ENCODE assay signal across 7 cellular contexts in the genomic region with DNA sequence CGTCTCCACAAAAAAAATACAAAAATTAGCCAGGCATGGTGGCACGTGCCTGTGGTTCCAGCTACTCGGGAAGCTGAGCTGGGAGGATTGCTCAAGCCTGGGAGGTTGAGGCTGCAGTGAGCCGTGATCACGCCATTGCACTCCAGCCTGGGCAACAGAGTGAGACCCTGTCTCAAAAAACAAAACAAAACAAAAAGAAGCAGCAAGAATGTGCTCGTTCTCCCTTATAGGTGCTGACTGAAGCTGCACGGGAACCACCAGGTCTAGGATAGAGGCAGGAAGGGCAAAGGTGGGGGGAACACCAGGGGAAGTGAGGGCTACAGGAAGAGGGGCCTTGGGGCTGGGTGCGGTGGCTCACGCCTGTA. TPM values are rescaled to one million over a fixed set of nuclear protein-coding genes. Genes with fewer than 3 reads are reported as not detected.
"Had no signal": no experiment of that assay in that cellular context is flagged by ENCODE, and none has a peak within 500 bp of the region (broad histone marks: within the 10 kb centered on the region; RNA-seq: fewer than 3 reads in every experiment).

No MANE protein-coding gene starts in this region.

RNA-seq across cellular contexts. Expression of a gene that starts 24.4 kb away (rescaled TPM):
- total RNA-seq: LHCN-M2, MCF 10A, NCI-H460, OCI-LY7, RPMI7951, SJCRH30, SK-MEL-5 had no signal
